20 cellular contexts compared by ENCODE assay signal in genomic region chr2:46009315-46009714, GRCh38.
A peak's percentile ranks its signal among the peaks of the same experiment; 100 is the strongest.
DNase-seq lines count a peak whose midpoint lies in the region; ATAC-seq, FAIRE-seq and TF ChIP-seq lines count a peak whose summit lies in the region.
"Had no signal": no experiment of that assay in that cellular context is flagged by ENCODE, and none has a peak within 500 bp of the region (broad histone marks: within the 10 kb centered on the region; RNA-seq: fewer than 3 reads in every experiment).

No MANE protein-coding gene starts in this region.

- WGBS in smooth muscle cell (ENCODE audit: low lambda C conversion rate), result 98% methylated on average over 2 of the region's 2 CpGs

- DNase-seq in GM19239 (ENCODE audit: insufficient read length, low spot score) (no peak), PC-9 (no peak), smooth muscle cell (lab: John Stamatoyannopoulos, UW; ENCODE audit: unreplicated experiment) (no peak), amygdala (lab: John Stamatoyannopoulos, UW) (no peak), globus pallidus (ENCODE audit: low spot score) (no peak), pons (ENCODE audit: low spot score) (no peak)
- DNase-seq in NK-92 treated with Interleukin-12 subunit alpha and Interleukin-12 subunit beta, amount 100 ng/mL, for 24 hours (lab: John Stamatoyannopoulos, UW), result no peak
- DNase-seq: BE2C; CD4-positive, alpha-beta memory T cell; DMS79 treated with DMSO at 0.1 percent for 48 hours; GDM1; GOT3; H9; Karpas-422 had no signal

- BruUV-seq in PC-9 (replicated peaks; lab: Mats Ljungman, UMichigan), result no TSS peak

- peaks cover 5% of the 10 kb centered on the region; the same call in 1 of the 2 replicates for H3K36me3 ChIP-seq in PC-9 (ENCODE audit: low read depth)
- H3K36me3 ChIP-seq in smooth muscle cell (ENCODE audit: low read depth), result no peaks in the 10 kb centered on the region

- CTCF ChIA-PET in PC-9 (lab: Charles Lee), result no interaction called here

- no peak overlapping the region for H3K9ac ChIP-seq in smooth muscle cell (ENCODE audit: low read depth)

- intact Hi-C loops in PC-9 (cut with micrococcal nuclease; ENCODE audit: unreplicated experiment), result no loop called here

- H2AFZ ChIP-seq in PC-9 (no peak overlapping the region), smooth muscle cell (ENCODE audit: low read depth) (no peak overlapping the region)

- H3K27me3 ChIP-seq in PC-9 (ENCODE audit: insufficient read depth, low read depth) (no peaks in the 10 kb centered on the region), smooth muscle cell (ENCODE audit: low read depth) (no peaks in the 10 kb centered on the region)
- H3K27me3 ChIP-seq: BE2C had no signal

- POLR2A ChIA-PET in PC-9 (lab: Charles Lee; ENCODE audit: unreplicated experiment), result interaction anchor here (0.6 kb wide), 1 partner anchor 367 kb away, joined by 3 read pairs; no protein-coding TSS in a partner anchor

- no peak overlapping the region for H3K4me3 ChIP-seq in PC-9
- no peak overlapping the region for H3K4me3 ChIP-seq in smooth muscle cell
- H3K4me3 ChIP-seq: A549, K562 had no signal

- H3K9me2 ChIP-seq in PC-9 (ENCODE audit: insufficient read depth), result no peaks in the 10 kb centered on the region

- peaks cover 9% of the 10 kb centered on the region; the same call in 1 of the 2 replicates for H3F3A ChIP-seq in PC-9 (ENCODE audit: insufficient read depth, low read depth)
- H3F3A ChIP-seq in smooth muscle cell (ENCODE audit: low read depth), result no peaks in the 10 kb centered on the region

- no peaks in the 10 kb centered on the region for H3K9me3 ChIP-seq in PC-9 (ENCODE audit: insufficient read depth, low read depth)
- H3K9me3 ChIP-seq in smooth muscle cell (replicated peaks; ENCODE audit: low read depth), result no peaks in the 10 kb centered on the region
- H3K9me3 ChIP-seq: A549, BE2C had no signal

- H3K4me1 ChIP-seq in PC-9 (replicated peaks; ENCODE audit: insufficient read depth) (peaks cover 18% of the 10 kb centered on the region), smooth muscle cell (ENCODE audit: low read depth) (no peaks in the 10 kb centered on the region)
- H3K4me1 ChIP-seq: BE2C had no signal

- FAIRE-seq in GM19239 (lab: Jason Lieb, UNC), result peak; percentile 11
- FAIRE-seq: A549, GM18507, K562 had no signal

- no peak overlapping the region for H3K4me2 ChIP-seq in PC-9
- no peak overlapping the region for H3K4me2 ChIP-seq in smooth muscle cell
- H3K4me2 ChIP-seq: A549 had no signal

- peak; percentile 43 for ATAC-seq in HG03175 (IDR thresholded peaks at IDR 0.05; ENCODE audit: unreplicated experiment)
- ATAC-seq: A549, K562 had no signal

- H4K20me1 ChIP-seq in PC-9 (ENCODE audit: insufficient read depth) (no peaks in the 10 kb centered on the region), smooth muscle cell (ENCODE audit: low read depth) (no peaks in the 10 kb centered on the region)

- no peak for TF ChIP-seq CTCF in PC-9 (conservative IDR thresholded peaks at IDR 0.05)
- no peak for TF ChIP-seq CTCF in smooth muscle cell (IDR thresholded peaks at IDR 0.05; ENCODE audit: borderline replicate concordance, insufficient read depth, poor library complexity, severe bottlenecking)

- H3K27ac ChIP-seq in PC-9 (0 out of 2 replicates have a peak overlapping the region, but pooled peaks have one; percentile 40), smooth muscle cell (ENCODE audit: low read depth) (peak overlapping the region; percentile 52)
- H3K27ac ChIP-seq: A549, C4-2B, HL-60 had no signal

- H3K79me2 ChIP-seq in PC-9 (ENCODE audit: low read depth) (no peaks in the 10 kb centered on the region), smooth muscle cell (ENCODE audit: low read depth) (no peaks in the 10 kb centered on the region)
